Comparison of ENCODE assay signal across 8 cellular contexts in genomic region chr15:80999623-81000036, GRCh38. TPM values are rescaled to one million over a fixed set of nuclear protein-coding genes. Genes with fewer than 3 reads are reported as not detected.
DNase-seq lines count a peak whose midpoint lies in the region; ATAC-seq and TF ChIP-seq lines count a peak whose summit lies in the region.

No MANE protein-coding gene starts in this region.

- H3K4me2 ChIP-seq in HCT116 (ENCODE audit: low read length), result peak overlapping the region; percentile 79

- no TSS peak for BruUV-seq in Calu3 (replicated peaks; lab: Mats Ljungman, UMichigan)
- no TSS peak for BruUV-seq in HCT116 (replicated peaks; lab: Mats Ljungman, UMichigan)

- H3K4me3 ChIP-seq in HCT116 (replicated peaks in 1 of 2; ENCODE audit: low read depth in 1 of 2, low read length in 2 of 2) (peak overlapping the region; percentile 66 to 77), urinary bladder (ENCODE audit: low read depth, low read length) (peak overlapping the region; percentile 99)

- TF ChIP-seq CTCF in Calu3 (IDR thresholded peaks at IDR 0.05; ENCODE audit: unreplicated experiment), result no peak
- TF ChIP-seq CTCF in HCT116 (IDR thresholded peaks at IDR 0.05 in 2 of 3, conservative IDR thresholded peaks at IDR 0.05 in 1 of 3; ENCODE audit: borderline replicate concordance in 1 of 3, insufficient read depth in 1 of 3, low read depth in 2 of 3, low read length in 2 of 3), result no peak

- no peaks in the 10 kb centered on the region for H3K9me2 ChIP-seq in HCT116 (ENCODE audit: insufficient read depth)

- H3K27me3 Mint-ChIP-seq in Calu3 (ENCODE audit: unreplicated experiment), result no peaks in the 10 kb centered on the region
- no peaks in the 10 kb centered on the region for H3K27me3 Mint-ChIP-seq in natural killer cell treated with Interleukin-12 subunit alpha and Interleukin-12 subunit beta and Interleukin-15 and Interleukin-18, amount 100 ng/mL, for 72 hours

- H3K9me3 ChIP-seq in HCT116 (ENCODE audit: control insufficient read depth in 1 of 2, insufficient read depth in 1 of 2, low read depth in 1 of 2, low read length in 2 of 2), result no peaks in the 10 kb centered on the region

- H3K27ac Mint-ChIP-seq in Calu3 (ENCODE audit: unreplicated experiment), result peak overlapping the region; percentile 98
- peak overlapping the region; percentile 91 to 96 for H3K27ac Mint-ChIP-seq in natural killer cell treated with Interleukin-12 subunit alpha and Interleukin-12 subunit beta and Interleukin-15 and Interleukin-18, amount 100 ng/mL, for 72 hours

- peak overlapping the region; percentile 93 for H3K4me3 Mint-ChIP-seq in Calu3 (ENCODE audit: low read depth, unreplicated experiment)
- H3K4me3 Mint-ChIP-seq in natural killer cell treated with Interleukin-12 subunit alpha and Interleukin-12 subunit beta and Interleukin-15 and Interleukin-18, amount 100 ng/mL, for 72 hours, result peak overlapping the region; percentile 91

- H3K36me3 Mint-ChIP-seq in Calu3 (ENCODE audit: insufficient read depth, unreplicated experiment), result peaks cover 54% of the 10 kb centered on the region
- peaks cover 16% of the 10 kb centered on the region for H3K36me3 Mint-ChIP-seq in natural killer cell treated with Interleukin-12 subunit alpha and Interleukin-12 subunit beta and Interleukin-15 and Interleukin-18, amount 100 ng/mL, for 72 hours

- CTCF ChIA-PET in Calu3 (lab: Charles Lee) (no interaction called here), HCT116 (lab: Charles Lee) (interaction anchor here (1.4 to 1.6 kb wide), 2 partner anchors 8 to 266 kb away, joined by 3 read pairs; no protein-coding TSS in a partner anchor), HEK293T (lab: Yijun Ruan, JAX) (no interaction called here)

- POLR2A ChIA-PET in HCT116 (lab: Charles Lee) (no interaction called here), HEK293T (lab: Yijun Ruan, JAX) (interaction anchor here (3.0 kb wide), 1 partner anchor 8 kb away, joined by 34 read pairs; no protein-coding TSS in a partner anchor)

- DNase-seq in Calu3 (peak; percentile 80), HCT116 (ENCODE audit: low read depth, low spot score) (peak; percentile 63), T-helper 22 cell (ENCODE audit: low read depth) (peak; percentile 52), caudate nucleus (lab: John Stamatoyannopoulos, UW) (no peak), HEK293T (ENCODE audit: extremely low spot score) (no peak), NCI-H2227 treated with DMSO at 0.1 percent for 48 hours (lab: John Stamatoyannopoulos, UW) (no peak)
- DNase-seq in natural killer cell treated with Interleukin-12 subunit alpha and Interleukin-12 subunit beta and Interleukin-15 and Interleukin-18, amount 100 ng/mL, for 72 hours (ENCODE audit: low spot score), result no peak

- H3K9ac ChIP-seq in HCT116 (ENCODE audit: low read length), result peak overlapping the region; percentile 86

- H3K79me2 ChIP-seq in HCT116 (ENCODE audit: insufficient read depth, low read length), result peaks cover 40% of the 10 kb centered on the region

- ATAC-seq in HCT116, result peak; percentile 35
- no peak for ATAC-seq in natural killer cell treated with Interleukin-12 subunit alpha and Interleukin-12 subunit beta and Interleukin-15 and Interleukin-18, amount 100 ng/mL, for 72 hours

- H3K4me1 ChIP-seq in HCT116 (ENCODE audit: control insufficient read depth in 1 of 2, insufficient read depth in 2 of 2, low read length in 2 of 2), result peaks cover 15 to 36% of the 10 kb centered on the region in 2 experiments
- H3K4me1 ChIP-seq in urinary bladder (ENCODE audit: insufficient read depth), result peaks cover 2% of the 10 kb centered on the region

- no peak for TF ChIP-seq RAD21 in HCT116 (IDR thresholded peaks at IDR 0.05; ENCODE audit: low read depth)

- no peak for TF ChIP-seq POLR2A in HCT116 (IDR thresholded peaks at IDR 0.05; ENCODE audit: borderline replicate concordance, extremely low read depth, insufficient read depth, insufficient read length)

- no peaks in the 10 kb centered on the region for H4K20me1 ChIP-seq in HCT116 (ENCODE audit: insufficient read depth)

- no peaks in the 10 kb centered on the region for H3K9me3 Mint-ChIP-seq in Calu3 (ENCODE audit: low read depth, unreplicated experiment)
- H3K9me3 Mint-ChIP-seq in natural killer cell treated with Interleukin-12 subunit alpha and Interleukin-12 subunit beta and Interleukin-15 and Interleukin-18, amount 100 ng/mL, for 72 hours, result peaks cover 4% of the 10 kb centered on the region

- H2AFZ ChIP-seq in HCT116 (ENCODE audit: low read depth, low read length, poor library complexity, severe bottlenecking), result no peak overlapping the region

- WGBS in urinary bladder, result 66% methylated on average over 13 of the region's 13 CpGs

- RAD21 ChIA-PET in HCT116 (lab: Charles Lee; ENCODE audit: low non-redundant PET in 1 of 2, low total read pairs in 2 of 2, uncharacterized antibody in 2 of 2, unreplicated experiment in 2 of 2), result no interaction called here

- intact Hi-C loops in Calu3 (cut with micrococcal nuclease; ENCODE audit: unreplicated experiment) (loop anchor here (5.0 kb wide), 3 partner anchors 108 to 268 kb away; no protein-coding TSS in a partner anchor), HCT116 (cut with micrococcal nuclease) (loop anchor here (1.0 to 10.0 kb wide), 6 partner anchors 10 to 325 kb away; partner anchors contain the start of genes MESD and STARD5)

- peaks cover 31% of the 10 kb centered on the region for H3K4me1 Mint-ChIP-seq in Calu3 (ENCODE audit: low read depth, unreplicated experiment)
- peaks cover 37 to 38% of the 10 kb centered on the region in 2 donors for H3K4me1 Mint-ChIP-seq in natural killer cell treated with Interleukin-12 subunit alpha and Interleukin-12 subunit beta and Interleukin-15 and Interleukin-18, amount 100 ng/mL, for 72 hours (ENCODE audit: low read depth in 2 of 2)

- no peaks in the 10 kb centered on the region for H3K27me3 ChIP-seq in HCT116 (ENCODE audit: insufficient read depth, low read length)

- peak overlapping the region; percentile 90 for H3K27ac ChIP-seq in HCT116 (ENCODE audit: low read depth, low read length)
- H3K27ac ChIP-seq in caudate nucleus (ENCODE audit: low read depth, low read length), result peak overlapping the region; percentile 94
- H3K27ac ChIP-seq in urinary bladder (ENCODE audit: low read depth), result peak overlapping the region; percentile 97

- H3K36me3 ChIP-seq in HCT116 (ENCODE audit: control insufficient read depth in 1 of 2, insufficient read depth in 2 of 2, low read length in 2 of 2), result peaks cover 0 to 7% of the 10 kb centered on the region in 2 experiments; a peak in 1 of 4 replicates
- no peaks in the 10 kb centered on the region for H3K36me3 ChIP-seq in urinary bladder (ENCODE audit: insufficient read depth)

TF ChIP-seq in HCT116, 20 proteins besides CTCF, POLR2A, EP300 and RAD21 (continues in another document):
- TF ChIP-seq ZBTB33 (IDR thresholded peaks at IDR 0.05; ENCODE audit: extremely low read depth, insufficient replicate concordance, low read length) (no peak), SRF (IDR thresholded peaks at IDR 0.05; ENCODE audit: low read depth) (no peak), POLR2AphosphoS5 (IDR thresholded peaks at IDR 0.05; ENCODE audit: low read depth, low read length) (peak; percentile 66; the same call in 1 of the 2 replicates), EGR1 (IDR thresholded peaks at IDR 0.05; ENCODE audit: low read depth) (peak; percentile 88), EZH2 (IDR thresholded peaks at IDR 0.05) (no peak)

TF ChIP-seq in HEK293T, 16 proteins besides CTCF, POLR2A, EP300 and RAD21:
- TF ChIP-seq SUZ12 (IDR thresholded peaks at IDR 0.05), result no peak
- no peak for TF ChIP-seq TARDBP (IDR thresholded peaks at IDR 0.05)
- no peak for TF ChIP-seq HDGF (IDR thresholded peaks at IDR 0.05; ENCODE audit: borderline replicate concordance)
- TF ChIP-seq ARNT (IDR thresholded peaks at IDR 0.05), result no peak
- no peak for TF ChIP-seq ELF4 (IDR thresholded peaks at IDR 0.05)

RNA-seq across cellular contexts. Expression of gene TLNRD1, which starts 1.1 kb away (rescaled TPM):
- total RNA-seq in Calu3 (2022) (31.8 and 33.4 TPM in 2 replicates), HCT116 (2021; ENCODE audit: unreplicated experiment) (22.5 TPM), urinary bladder (3.8 TPM)
- 13.3 and 13.8 TPM in 2 replicates for polyA plus RNA-seq in HCT116 (2012)
- total RNA-seq in natural killer cell treated with Interleukin-12 subunit alpha and Interleukin-12 subunit beta and Interleukin-15 and Interleukin-18, amount 100 ng/mL, for 72 hours, result 10 to 100 TPM; 31.8 to 40.7 TPM
- 14.0 TPM for polyA plus RNA-seq in urinary bladder

RNA-seq across cellular contexts. Expression of gene MESD, which starts 10.0 kb away (rescaled TPM):
- total RNA-seq in Calu3 (2022), result 47.3 and 49.9 TPM in 2 replicates
- total RNA-seq in HCT116 (2021; ENCODE audit: unreplicated experiment), result 22.5 TPM
- polyA plus RNA-seq in HCT116 (2012), result 13.9 and 15.7 TPM in 2 replicates
- total RNA-seq in natural killer cell treated with Interleukin-12 subunit alpha and Interleukin-12 subunit beta and Interleukin-15 and Interleukin-18, amount 100 ng/mL, for 72 hours, result 10 to 100 TPM; 33.7 to 35.6 TPM
- 24.8 TPM for total RNA-seq in urinary bladder
- 17.7 TPM for polyA plus RNA-seq in urinary bladder

Comparison
In these comparisons a context has a peak if more than half of its experiments do, and no peak if none do; other contexts are left out.
1. DNase-seq: peak in Calu3 (single experiment), HCT116 (single experiment) and T-helper 22 cell (single experiment); none in caudate nucleus (0 of 61), natural killer cell treated with Interleukin-12 subunit alpha and Interleukin-12 subunit beta and Interleukin-15 and Interleukin-18, amount 100 ng/mL, for 72 hours (single experiment), HEK293T (single experiment) and NCI-H2227 treated with DMSO at 0.1 percent for 48 hours (single experiment).
2. Peak in every context shown above with its lines, with median percentiles within 50 percentile points of each other: H3K27ac ChIP-seq.